27 cellular contexts compared by ENCODE assay signal in genomic region chr17:80671823-80672105, GRCh38.
A peak's percentile ranks its signal among the peaks of the same experiment; 100 is the strongest.
DNase-seq lines count a peak whose midpoint lies in the region; ATAC-seq, FAIRE-seq and TF ChIP-seq lines count a peak whose summit lies in the region.
"Had no signal": no experiment of that assay in that cellular context is flagged by ENCODE, and none has a peak within 500 bp of the region (broad histone marks: within the 10 kb centered on the region; RNA-seq: fewer than 3 reads in every experiment).

No MANE protein-coding gene starts in this region.

- DNase-seq in NCI-H1105 treated with DMSO at 0.1 percent for 48 hours (lab: John Stamatoyannopoulos, UW) (peak; percentile 4), NCI-H1105 (lab: John Stamatoyannopoulos, UW) (no peak), HepG2 (ENCODE audit: low spot score) (no peak), right lobe of liver (no peak), kidney glomerular epithelial cell (lab: John Stamatoyannopoulos, UW) (peak; percentile 22), WERI-Rb-1 (no peak), SHP77 (lab: John Stamatoyannopoulos, UW) (no peak), vagina (ENCODE audit: extremely low spot score in 2 of 2) (no peak)
- DNase-seq: 8988T; activated gamma-delta T cell; activated T-cell treated with anti-CD3 and anti-CD28 coated beads, Interleukin-2, amount 50 U/mL, for 24 hours; Calu3; caudate nucleus; DMS79; foreskin keratinocyte; GDM1; GM23248; hippocampal formation; left colon; NCI-H446; NCI-H82; RPMI8226; trophoblast cell had no signal

- intact Hi-C loops in HepG2 (cut with micrococcal nuclease; ENCODE audit: unreplicated experiment) (no loop called here), right lobe of liver (cut with DNase I) (no loop called here), vagina (cut with DNase I) (no loop called here)

- peaks cover 69% of the 10 kb centered on the region for H3K79me2 ChIP-seq in HepG2 (ENCODE audit: insufficient read depth, low read length)

- no TSS peak for BruUV-seq in HepG2 (replicated peaks; lab: Mats Ljungman, UMichigan)

- H2AFZ ChIP-seq in HepG2 (ENCODE audit: low read length): no peak overlapping the region
- H2AFZ ChIP-seq: GM23248 had no signal

- TF ChIP-seq CTCF in HepG2 (CRISPR knock-in tag; IDR thresholded peaks at IDR 0.05): no peak
- no peak for TF ChIP-seq CTCF in right lobe of liver (IDR thresholded peaks at IDR 0.05)
- no peak for TF ChIP-seq CTCF in WERI-Rb-1 (IDR thresholded peaks at IDR 0.05; ENCODE audit: low read depth, low read length)
- no peak for TF ChIP-seq CTCF in vagina (IDR thresholded peaks at IDR 0.05)

- ATAC-seq in HepG2 (no peak), right lobe of liver (no peak)
- ATAC-seq: foreskin keratinocyte; natural killer cell treated with Interleukin-12 subunit alpha and Interleukin-12 subunit beta and Interleukin-15 and Interleukin-18, amount 100 ng/mL, for 72 hours; stimulated activated memory B cell treated with anti-CD40 and anti-IgM and Interleukin-4, amounts not matched to agents 10 μg/mL and 1 μg/mL and 100 μg/mL, for 72 hours had no signal

- no peak overlapping the region for H3K9ac ChIP-seq in HepG2 (ENCODE audit: insufficient read depth, low read depth, low read length)
- H3K9ac ChIP-seq: GM23248 had no signal

- H3K27me3 ChIP-seq in HepG2 (ENCODE audit: control insufficient read depth in 1 of 2, insufficient read depth in 2 of 2, low read length in 2 of 2): no peaks in the 10 kb centered on the region
- no peaks in the 10 kb centered on the region for H3K27me3 ChIP-seq in right lobe of liver
- no peaks in the 10 kb centered on the region for H3K27me3 ChIP-seq in WERI-Rb-1 (ENCODE audit: insufficient read depth, low read depth, severe bottlenecking)
- H3K27me3 ChIP-seq in vagina: no peaks in the 10 kb centered on the region
- H3K27me3 ChIP-seq: esophagus muscularis mucosa, foreskin keratinocyte had no signal

- 84% methylated on average over 5 of the region's 5 CpGs for WGBS in HepG2 (ENCODE audit: low lambda C conversion rate)
- 75% methylated on average over 5 of the region's 5 CpGs for WGBS in right lobe of liver (ENCODE audit: insufficient coverage, low coverage, low lambda C conversion rate, missing lambda C conversion rate)

- H3K9me3 ChIP-seq in HepG2 (ENCODE audit: low read length) (no peaks in the 10 kb centered on the region), right lobe of liver (no peaks in the 10 kb centered on the region), WERI-Rb-1 (ENCODE audit: severe bottlenecking) (no peaks in the 10 kb centered on the region), vagina (no peaks in the 10 kb centered on the region)
- H3K9me3 ChIP-seq: esophagus muscularis mucosa had no signal

- POLR2A ChIA-PET in HepG2 (lab: Yijun Ruan, JAX): no interaction called here

- H3K4me3 ChIP-seq in HepG2 (replicated peaks in 1 of 3; ENCODE audit: insufficient read depth in 1 of 3, low read depth in 2 of 3, low read length in 3 of 3): no peak overlapping the region
- no peak overlapping the region for H3K4me3 ChIP-seq in right lobe of liver
- no peak overlapping the region for H3K4me3 ChIP-seq in WERI-Rb-1 (ENCODE audit: low read depth, low read length)
- no peak overlapping the region for H3K4me3 ChIP-seq in vagina
- H3K4me3 ChIP-seq: esophagus muscularis mucosa, GM23248 had no signal

- H3K27ac ChIP-seq in HepG2 (ENCODE audit: extremely low read length, insufficient read depth, low read length): peak overlapping the region; percentile 61
- H3K27ac ChIP-seq in right lobe of liver: no peak overlapping the region
- no peak overlapping the region for H3K27ac ChIP-seq in WERI-Rb-1
- no peak overlapping the region for H3K27ac ChIP-seq in vagina
- H3K27ac ChIP-seq: C4-2B, esophagus muscularis mucosa, foreskin keratinocyte, GM23248 had no signal

- H3K36me3 ChIP-seq in HepG2 (replicated peaks in 1 of 2; ENCODE audit: control insufficient read depth in 1 of 2, insufficient read depth in 2 of 2, low read length in 2 of 2) (no peaks in the 10 kb centered on the region), right lobe of liver (no peaks in the 10 kb centered on the region), WERI-Rb-1 (peaks cover 10% of the 10 kb centered on the region), vagina (no peaks in the 10 kb centered on the region)

- no peaks in the 10 kb centered on the region; the same call in 1 of the 2 replicates for H4K20me1 ChIP-seq in HepG2 (ENCODE audit: insufficient read depth, low read length)

- H3K4me2 ChIP-seq in HepG2 (ENCODE audit: low read depth, low read length): 0 out of 2 replicates have a peak overlapping the region, but pooled peaks have one; percentile 15

- TF ChIP-seq EP300 in HepG2 (IDR thresholded peaks at IDR 0.05; ENCODE audit: low read depth in 2 of 2, low read length in 2 of 2): no peak
- TF ChIP-seq EP300 in HepG2 (CRISPR knock-in tag; IDR thresholded peaks at IDR 0.05; ENCODE audit: borderline replicate concordance): no peak

- CTCF ChIA-PET in HepG2 (lab: Yijun Ruan, JAX; ENCODE audit: low intra/inter-chr PET ratio, low total read pairs): no interaction called here

- no peak for TF ChIP-seq POLR2A in HepG2 (IDR thresholded peaks at IDR 0.05; ENCODE audit: insufficient read depth in 1 of 2, low read depth in 2 of 2, low read length in 2 of 2)
- no peak for TF ChIP-seq POLR2A in right lobe of liver (IDR thresholded peaks at IDR 0.05)
- no peak for TF ChIP-seq POLR2A in vagina (IDR thresholded peaks at IDR 0.05)

- FAIRE-seq in HepG2 (lab: Jason Lieb, UNC): no peak

- TF ChIP-seq RAD21 in HepG2 (CRISPR knock-in tag; IDR thresholded peaks at IDR 0.05): no peak

- H3K4me1 ChIP-seq in HepG2 (ENCODE audit: insufficient read depth, low read length) (peaks cover 100% of the 10 kb centered on the region), right lobe of liver (peaks cover 0 to 23% (median 0%) of the 10 kb centered on the region in 4 donors), vagina (peaks cover 6% of the 10 kb centered on the region)

- in situ Hi-C loops in HepG2 (cut with HindIII; ENCODE audit: extremely low pct_ligation_motif_present, low pct_unique_long_range_greater_than_20kb): no loop called here

TF ChIP-seq in HepG2, 621 proteins besides CTCF, POLR2A, EP300 and RAD21 (continues in another document):
- TF ChIP-seq IKZF1 (IDR thresholded peaks at IDR 0.05) (no peak), YEATS4 (CRISPR knock-in tag; IDR thresholded peaks at IDR 0.05; ENCODE audit: borderline replicate concordance) (0 out of 2 replicates have a peak, but pooled peaks have one; percentile 1), NR2F6 (IDR thresholded peaks at IDR 0.05) (no peak), NR2F6 (CRISPR knock-in tag; IDR thresholded peaks at IDR 0.05) (no peak), MED8 (CRISPR knock-in tag; IDR thresholded peaks at IDR 0.05; ENCODE audit: insufficient replicate concordance) (no peak), STAG1 (CRISPR knock-in tag; IDR thresholded peaks at IDR 0.05) (no peak), ZNF460 (CRISPR knock-in tag; IDR thresholded peaks at IDR 0.05; ENCODE audit: borderline replicate concordance) (no peak), ZNF160 (CRISPR knock-in tag; IDR thresholded peaks at IDR 0.05) (no peak), PRDM15 (CRISPR knock-in tag; IDR thresholded peaks at IDR 0.05) (no peak), RARG (CRISPR knock-in tag; IDR thresholded peaks at IDR 0.05; ENCODE audit: low read depth) (no peak), ZNF225 (CRISPR knock-in tag; IDR thresholded peaks at IDR 0.05) (no peak), MED1 (CRISPR knock-in tag; IDR thresholded peaks at IDR 0.05) (no peak), ZNF510 (CRISPR knock-in tag; IDR thresholded peaks at IDR 0.05; ENCODE audit: low read depth) (no peak)
- TF ChIP-seq, protein P1, sequence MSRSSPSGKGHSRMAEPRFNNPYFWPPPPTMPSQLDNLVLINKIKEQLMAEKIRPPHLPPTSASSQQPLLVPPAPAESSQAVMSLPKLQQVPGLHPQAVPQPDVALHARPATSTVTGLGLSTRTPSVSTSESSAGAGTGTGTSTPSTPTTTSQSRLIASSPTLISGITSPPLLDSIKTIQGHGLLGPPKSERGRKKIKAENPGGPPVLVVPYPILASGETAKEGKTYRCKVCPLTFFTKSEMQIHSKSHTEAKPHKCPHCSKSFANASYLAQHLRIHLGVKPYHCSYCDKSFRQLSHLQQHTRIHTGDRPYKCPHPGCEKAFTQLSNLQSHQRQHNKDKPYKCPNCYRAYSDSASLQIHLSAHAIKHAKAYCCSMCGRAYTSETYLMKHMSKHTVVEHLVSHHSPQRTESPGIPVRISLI (CRISPR knock-in tag; IDR thresholded peaks at IDR 0.05; ENCODE audit: borderline replicate concordance): no peak
- TF ChIP-seq, protein P2, sequence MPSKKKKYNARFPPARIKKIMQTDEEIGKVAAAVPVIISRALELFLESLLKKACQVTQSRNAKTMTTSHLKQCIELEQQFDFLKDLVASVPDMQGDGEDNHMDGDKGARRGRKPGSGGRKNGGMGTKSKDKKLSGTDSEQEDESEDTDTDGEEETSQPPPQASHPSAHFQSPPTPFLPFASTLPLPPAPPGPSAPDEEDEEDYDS (CRISPR knock-in tag; IDR thresholded peaks at IDR 0.05): no peak

Comparison
In these comparisons a context has a peak if more than half of its experiments do, and no peak if none do; other contexts are left out.
1. DNase-seq: peak in NCI-H1105 treated with DMSO at 0.1 percent for 48 hours (single experiment) and kidney glomerular epithelial cell (single experiment); none in NCI-H1105 (single experiment), HepG2 (single experiment), right lobe of liver (0 of 3), WERI-Rb-1 (single experiment), SHP77 (0 of 2) and vagina (0 of 2).